In genomic region chr10:68331455-68332258, GRCh38 we compare ENCODE assay signal across 1 cellular context.
TF ChIP-seq lines count a peak whose summit lies in the region.

Gene HNRNPH3 (plus strand): TSS chr10:68332064. CDS start chr10:68337222, 5,158 bp downstream.

TF ChIP-seq in HepG2, 621 proteins besides CTCF, POLR2A, EP300 and RAD21 (continued from another document and continues in another):
- TF ChIP-seq PAX8 (CRISPR knock-in tag; IDR thresholded peaks at IDR 0.05; ENCODE audit: borderline replicate concordance), result no peak; the same call in 1 of the 2 replicates
- peak; percentile 89 for TF ChIP-seq SAP130 (CRISPR knock-in tag; IDR thresholded peaks at IDR 0.05; ENCODE audit: low read depth)
- no peak; the same call in 1 of the 2 replicates for TF ChIP-seq SATB2 (CRISPR knock-in tag; IDR thresholded peaks at IDR 0.05)
- TF ChIP-seq STAG1 (CRISPR knock-in tag; IDR thresholded peaks at IDR 0.05), result 0 out of 2 replicates have a peak, but pooled peaks have one; percentile 7
- no peak for TF ChIP-seq SMARCC2 (IDR thresholded peaks at IDR 0.05)
- peak; percentile 88 for TF ChIP-seq ZNF350 (CRISPR knock-in tag; IDR thresholded peaks at IDR 0.05; ENCODE audit: borderline replicate concordance, low read depth)
- peak; percentile 90 for TF ChIP-seq SMAD9 (CRISPR knock-in tag; IDR thresholded peaks at IDR 0.05)
- TF ChIP-seq, protein P1, sequence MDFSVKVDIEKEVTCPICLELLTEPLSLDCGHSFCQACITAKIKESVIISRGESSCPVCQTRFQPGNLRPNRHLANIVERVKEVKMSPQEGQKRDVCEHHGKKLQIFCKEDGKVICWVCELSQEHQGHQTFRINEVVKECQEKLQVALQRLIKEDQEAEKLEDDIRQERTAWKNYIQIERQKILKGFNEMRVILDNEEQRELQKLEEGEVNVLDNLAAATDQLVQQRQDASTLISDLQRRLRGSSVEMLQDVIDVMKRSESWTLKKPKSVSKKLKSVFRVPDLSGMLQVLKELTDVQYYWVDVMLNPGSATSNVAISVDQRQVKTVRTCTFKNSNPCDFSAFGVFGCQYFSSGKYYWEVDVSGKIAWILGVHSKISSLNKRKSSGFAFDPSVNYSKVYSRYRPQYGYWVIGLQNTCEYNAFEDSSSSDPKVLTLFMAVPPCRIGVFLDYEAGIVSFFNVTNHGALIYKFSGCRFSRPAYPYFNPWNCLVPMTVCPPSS (IDR thresholded peaks at IDR 0.05), result no peak
- no peak for TF ChIP-seq TCF7 (IDR thresholded peaks at IDR 0.05; ENCODE audit: low read depth)
- TF ChIP-seq ZFP41 (CRISPR knock-in tag; IDR thresholded peaks at IDR 0.05; ENCODE audit: borderline replicate concordance), result peak; percentile 89; the same call in 1 of the 2 replicates
- peak; percentile 94; the same call in 1 of the 2 replicates for TF ChIP-seq ZNF790 (CRISPR knock-in tag; IDR thresholded peaks at IDR 0.05; ENCODE audit: borderline replicate concordance)
- no peak for TF ChIP-seq BHLHE40 (IDR thresholded peaks at IDR 0.05; ENCODE audit: low read length)
- TF ChIP-seq ZNF335 (CRISPR knock-in tag; IDR thresholded peaks at IDR 0.05), result peak; percentile 79; the same call in 1 of the 2 replicates
- no peak; the same call in 1 of the 2 replicates for TF ChIP-seq ZFP36L2 (CRISPR knock-in tag; IDR thresholded peaks at IDR 0.05)
- no peak for TF ChIP-seq ATM (IDR thresholded peaks at IDR 0.05; ENCODE audit: borderline replicate concordance)
- peak; percentile 98 for TF ChIP-seq DR1 (CRISPR knock-in tag; IDR thresholded peaks at IDR 0.05)
- no peak for TF ChIP-seq SRY (CRISPR knock-in tag; IDR thresholded peaks at IDR 0.05)
- peak; percentile 100 for TF ChIP-seq CHD2 (IDR thresholded peaks at IDR 0.05; ENCODE audit: low read depth, low read length)
- TF ChIP-seq, protein P2, sequence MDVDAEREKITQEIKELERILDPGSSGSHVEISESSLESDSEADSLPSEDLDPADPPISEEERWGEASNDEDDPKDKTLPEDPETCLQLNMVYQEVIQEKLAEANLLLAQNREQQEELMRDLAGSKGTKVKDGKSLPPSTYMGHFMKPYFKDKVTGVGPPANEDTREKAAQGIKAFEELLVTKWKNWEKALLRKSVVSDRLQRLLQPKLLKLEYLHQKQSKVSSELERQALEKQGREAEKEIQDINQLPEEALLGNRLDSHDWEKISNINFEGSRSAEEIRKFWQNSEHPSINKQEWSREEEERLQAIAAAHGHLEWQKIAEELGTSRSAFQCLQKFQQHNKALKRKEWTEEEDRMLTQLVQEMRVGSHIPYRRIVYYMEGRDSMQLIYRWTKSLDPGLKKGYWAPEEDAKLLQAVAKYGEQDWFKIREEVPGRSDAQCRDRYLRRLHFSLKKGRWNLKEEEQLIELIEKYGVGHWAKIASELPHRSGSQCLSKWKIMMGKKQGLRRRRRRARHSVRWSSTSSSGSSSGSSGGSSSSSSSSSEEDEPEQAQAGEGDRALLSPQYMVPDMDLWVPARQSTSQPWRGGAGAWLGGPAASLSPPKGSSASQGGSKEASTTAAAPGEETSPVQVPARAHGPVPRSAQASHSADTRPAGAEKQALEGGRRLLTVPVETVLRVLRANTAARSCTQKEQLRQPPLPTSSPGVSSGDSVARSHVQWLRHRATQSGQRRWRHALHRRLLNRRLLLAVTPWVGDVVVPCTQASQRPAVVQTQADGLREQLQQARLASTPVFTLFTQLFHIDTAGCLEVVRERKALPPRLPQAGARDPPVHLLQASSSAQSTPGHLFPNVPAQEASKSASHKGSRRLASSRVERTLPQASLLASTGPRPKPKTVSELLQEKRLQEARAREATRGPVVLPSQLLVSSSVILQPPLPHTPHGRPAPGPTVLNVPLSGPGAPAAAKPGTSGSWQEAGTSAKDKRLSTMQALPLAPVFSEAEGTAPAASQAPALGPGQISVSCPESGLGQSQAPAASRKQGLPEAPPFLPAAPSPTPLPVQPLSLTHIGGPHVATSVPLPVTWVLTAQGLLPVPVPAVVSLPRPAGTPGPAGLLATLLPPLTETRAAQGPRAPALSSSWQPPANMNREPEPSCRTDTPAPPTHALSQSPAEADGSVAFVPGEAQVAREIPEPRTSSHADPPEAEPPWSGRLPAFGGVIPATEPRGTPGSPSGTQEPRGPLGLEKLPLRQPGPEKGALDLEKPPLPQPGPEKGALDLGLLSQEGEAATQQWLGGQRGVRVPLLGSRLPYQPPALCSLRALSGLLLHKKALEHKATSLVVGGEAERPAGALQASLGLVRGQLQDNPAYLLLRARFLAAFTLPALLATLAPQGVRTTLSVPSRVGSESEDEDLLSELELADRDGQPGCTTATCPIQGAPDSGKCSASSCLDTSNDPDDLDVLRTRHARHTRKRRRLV (CRISPR knock-in tag; IDR thresholded peaks at IDR 0.05), result peak; percentile 90
- no peak; the same call in 1 of the 2 replicates for TF ChIP-seq ZNF230 (CRISPR knock-in tag; IDR thresholded peaks at IDR 0.05)
- TF ChIP-seq NKX3-1 (CRISPR knock-in tag; IDR thresholded peaks at IDR 0.05), result 0 out of 2 replicates have a peak, but pooled peaks have one; percentile 27
- no peak for TF ChIP-seq CC2D1A (CRISPR knock-in tag; IDR thresholded peaks at IDR 0.05)
- TF ChIP-seq MAX (IDR thresholded peaks at IDR 0.05), result peak; percentile 94
- TF ChIP-seq, protein P3, sequence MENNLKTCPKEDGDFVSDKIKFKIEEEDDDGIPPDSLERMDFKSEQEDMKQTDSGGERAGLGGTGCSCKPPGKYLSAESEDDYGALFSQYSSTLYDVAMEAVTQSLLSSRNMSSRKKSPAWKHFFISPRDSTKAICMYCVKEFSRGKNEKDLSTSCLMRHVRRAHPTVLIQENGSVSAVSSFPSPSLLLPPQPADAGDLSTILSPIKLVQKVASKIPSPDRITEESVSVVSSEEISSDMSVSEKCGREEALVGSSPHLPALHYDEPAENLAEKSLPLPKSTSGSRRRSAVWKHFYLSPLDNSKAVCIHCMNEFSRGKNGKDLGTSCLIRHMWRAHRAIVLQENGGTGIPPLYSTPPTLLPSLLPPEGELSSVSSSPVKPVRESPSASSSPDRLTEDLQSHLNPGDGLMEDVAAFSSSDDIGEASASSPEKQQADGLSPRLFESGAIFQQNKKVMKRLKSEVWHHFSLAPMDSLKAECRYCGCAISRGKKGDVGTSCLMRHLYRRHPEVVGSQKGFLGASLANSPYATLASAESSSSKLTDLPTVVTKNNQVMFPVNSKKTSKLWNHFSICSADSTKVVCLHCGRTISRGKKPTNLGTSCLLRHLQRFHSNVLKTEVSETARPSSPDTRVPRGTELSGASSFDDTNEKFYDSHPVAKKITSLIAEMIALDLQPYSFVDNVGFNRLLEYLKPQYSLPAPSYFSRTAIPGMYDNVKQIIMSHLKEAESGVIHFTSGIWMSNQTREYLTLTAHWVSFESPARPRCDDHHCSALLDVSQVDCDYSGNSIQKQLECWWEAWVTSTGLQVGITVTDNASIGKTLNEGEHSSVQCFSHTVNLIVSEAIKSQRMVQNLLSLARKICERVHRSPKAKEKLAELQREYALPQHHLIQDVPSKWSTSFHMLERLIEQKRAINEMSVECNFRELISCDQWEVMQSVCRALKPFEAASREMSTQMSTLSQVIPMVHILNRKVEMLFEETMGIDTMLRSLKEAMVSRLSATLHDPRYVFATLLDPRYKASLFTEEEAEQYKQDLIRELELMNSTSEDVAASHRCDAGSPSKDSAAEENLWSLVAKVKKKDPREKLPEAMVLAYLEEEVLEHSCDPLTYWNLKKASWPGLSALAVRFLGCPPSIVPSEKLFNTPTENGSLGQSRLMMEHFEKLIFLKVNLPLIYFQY (CRISPR knock-in tag; IDR thresholded peaks at IDR 0.05; ENCODE audit: borderline replicate concordance), result no peak
- TF ChIP-seq, protein P4, sequence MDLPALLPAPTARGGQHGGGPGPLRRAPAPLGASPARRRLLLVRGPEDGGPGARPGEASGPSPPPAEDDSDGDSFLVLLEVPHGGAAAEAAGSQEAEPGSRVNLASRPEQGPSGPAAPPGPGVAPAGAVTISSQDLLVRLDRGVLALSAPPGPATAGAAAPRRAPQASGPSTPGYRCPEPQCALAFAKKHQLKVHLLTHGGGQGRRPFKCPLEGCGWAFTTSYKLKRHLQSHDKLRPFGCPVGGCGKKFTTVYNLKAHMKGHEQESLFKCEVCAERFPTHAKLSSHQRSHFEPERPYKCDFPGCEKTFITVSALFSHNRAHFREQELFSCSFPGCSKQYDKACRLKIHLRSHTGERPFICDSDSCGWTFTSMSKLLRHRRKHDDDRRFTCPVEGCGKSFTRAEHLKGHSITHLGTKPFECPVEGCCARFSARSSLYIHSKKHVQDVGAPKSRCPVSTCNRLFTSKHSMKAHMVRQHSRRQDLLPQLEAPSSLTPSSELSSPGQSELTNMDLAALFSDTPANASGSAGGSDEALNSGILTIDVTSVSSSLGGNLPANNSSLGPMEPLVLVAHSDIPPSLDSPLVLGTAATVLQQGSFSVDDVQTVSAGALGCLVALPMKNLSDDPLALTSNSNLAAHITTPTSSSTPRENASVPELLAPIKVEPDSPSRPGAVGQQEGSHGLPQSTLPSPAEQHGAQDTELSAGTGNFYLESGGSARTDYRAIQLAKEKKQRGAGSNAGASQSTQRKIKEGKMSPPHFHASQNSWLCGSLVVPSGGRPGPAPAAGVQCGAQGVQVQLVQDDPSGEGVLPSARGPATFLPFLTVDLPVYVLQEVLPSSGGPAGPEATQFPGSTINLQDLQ (CRISPR knock-in tag; IDR thresholded peaks at IDR 0.05), result no peak
- TF ChIP-seq, protein P5, sequence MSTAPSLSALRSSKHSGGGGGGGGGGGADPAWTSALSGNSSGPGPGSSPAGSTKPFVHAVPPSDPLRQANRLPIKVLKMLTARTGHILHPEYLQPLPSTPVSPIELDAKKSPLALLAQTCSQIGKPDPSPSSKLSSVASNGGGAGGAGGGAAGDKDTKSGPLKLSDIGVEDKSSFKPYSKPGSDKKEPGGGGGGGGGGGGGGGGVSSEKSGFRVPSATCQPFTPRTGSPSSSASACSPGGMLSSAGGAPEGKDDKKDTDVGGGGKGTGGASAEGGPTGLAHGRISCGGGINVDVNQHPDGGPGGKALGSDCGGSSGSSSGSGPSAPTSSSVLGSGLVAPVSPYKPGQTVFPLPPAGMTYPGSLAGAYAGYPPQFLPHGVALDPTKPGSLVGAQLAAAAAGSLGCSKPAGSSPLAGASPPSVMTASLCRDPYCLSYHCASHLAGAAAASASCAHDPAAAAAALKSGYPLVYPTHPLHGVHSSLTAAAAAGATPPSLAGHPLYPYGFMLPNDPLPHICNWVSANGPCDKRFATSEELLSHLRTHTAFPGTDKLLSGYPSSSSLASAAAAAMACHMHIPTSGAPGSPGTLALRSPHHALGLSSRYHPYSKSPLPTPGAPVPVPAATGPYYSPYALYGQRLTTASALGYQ (CRISPR knock-in tag; IDR thresholded peaks at IDR 0.05), result peak; percentile 64; the same call in 1 of the 2 replicates
- peak; percentile 17; the same call in 1 of the 2 replicates for TF ChIP-seq ZBTB20 (CRISPR knock-in tag; IDR thresholded peaks at IDR 0.05; ENCODE audit: borderline replicate concordance, low read depth)
- TF ChIP-seq, protein P6, sequence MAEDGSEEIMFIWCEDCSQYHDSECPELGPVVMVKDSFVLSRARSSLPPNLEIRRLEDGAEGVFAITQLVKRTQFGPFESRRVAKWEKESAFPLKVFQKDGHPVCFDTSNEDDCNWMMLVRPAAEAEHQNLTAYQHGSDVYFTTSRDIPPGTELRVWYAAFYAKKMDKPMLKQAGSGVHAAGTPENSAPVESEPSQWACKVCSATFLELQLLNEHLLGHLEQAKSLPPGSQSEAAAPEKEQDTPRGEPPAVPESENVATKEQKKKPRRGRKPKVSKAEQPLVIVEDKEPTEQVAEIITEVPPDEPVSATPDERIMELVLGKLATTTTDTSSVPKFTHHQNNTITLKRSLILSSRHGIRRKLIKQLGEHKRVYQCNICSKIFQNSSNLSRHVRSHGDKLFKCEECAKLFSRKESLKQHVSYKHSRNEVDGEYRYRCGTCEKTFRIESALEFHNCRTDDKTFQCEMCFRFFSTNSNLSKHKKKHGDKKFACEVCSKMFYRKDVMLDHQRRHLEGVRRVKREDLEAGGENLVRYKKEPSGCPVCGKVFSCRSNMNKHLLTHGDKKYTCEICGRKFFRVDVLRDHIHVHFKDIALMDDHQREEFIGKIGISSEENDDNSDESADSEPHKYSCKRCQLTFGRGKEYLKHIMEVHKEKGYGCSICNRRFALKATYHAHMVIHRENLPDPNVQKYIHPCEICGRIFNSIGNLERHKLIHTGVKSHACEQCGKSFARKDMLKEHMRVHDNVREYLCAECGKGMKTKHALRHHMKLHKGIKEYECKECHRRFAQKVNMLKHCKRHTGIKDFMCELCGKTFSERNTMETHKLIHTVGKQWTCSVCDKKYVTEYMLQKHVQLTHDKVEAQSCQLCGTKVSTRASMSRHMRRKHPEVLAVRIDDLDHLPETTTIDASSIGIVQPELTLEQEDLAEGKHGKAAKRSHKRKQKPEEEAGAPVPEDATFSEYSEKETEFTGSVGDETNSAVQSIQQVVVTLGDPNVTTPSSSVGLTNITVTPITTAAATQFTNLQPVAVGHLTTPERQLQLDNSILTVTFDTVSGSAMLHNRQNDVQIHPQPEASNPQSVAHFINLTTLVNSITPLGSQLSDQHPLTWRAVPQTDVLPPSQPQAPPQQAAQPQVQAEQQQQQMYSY (CRISPR knock-in tag; IDR thresholded peaks at IDR 0.05), result peak; percentile 56
- no peak for TF ChIP-seq NFYB (CRISPR knock-in tag; IDR thresholded peaks at IDR 0.05)
- peak; percentile 54; the same call in 1 of the 2 replicates for TF ChIP-seq ZNF234 (CRISPR knock-in tag; conservative IDR thresholded peaks at IDR 0.05)
- TF ChIP-seq, protein P7, sequence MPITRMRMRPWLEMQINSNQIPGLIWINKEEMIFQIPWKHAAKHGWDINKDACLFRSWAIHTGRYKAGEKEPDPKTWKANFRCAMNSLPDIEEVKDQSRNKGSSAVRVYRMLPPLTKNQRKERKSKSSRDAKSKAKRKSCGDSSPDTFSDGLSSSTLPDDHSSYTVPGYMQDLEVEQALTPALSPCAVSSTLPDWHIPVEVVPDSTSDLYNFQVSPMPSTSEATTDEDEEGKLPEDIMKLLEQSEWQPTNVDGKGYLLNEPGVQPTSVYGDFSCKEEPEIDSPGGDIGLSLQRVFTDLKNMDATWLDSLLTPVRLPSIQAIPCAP (CRISPR knock-in tag; IDR thresholded peaks at IDR 0.05; ENCODE audit: low read depth), result no peak; the same call in 1 of the 2 replicates
- no peak for TF ChIP-seq KDM1A (CRISPR knock-in tag; IDR thresholded peaks at IDR 0.05)
- no peak for TF ChIP-seq PBX2 (CRISPR knock-in tag; IDR thresholded peaks at IDR 0.05)
- no peak; the same call in 1 of the 2 replicates for TF ChIP-seq HNF4A (CRISPR knock-in tag; IDR thresholded peaks at IDR 0.05)
- TF ChIP-seq THAP7 (CRISPR knock-in tag; IDR thresholded peaks at IDR 0.05), result peak; percentile 6; the same call in 1 of the 2 replicates
